In genomic region chr14:75032939-75033338, GRCh38 we compare ENCODE assay signal across 30 cellular contexts. TPM values are rescaled to one million over a fixed set of nuclear protein-coding genes. Genes with fewer than 3 reads are reported as not detected.
"Had no signal": no experiment of that assay in that cellular context is flagged by ENCODE, and none has a peak within 500 bp of the region (broad histone marks: within the 10 kb centered on the region; RNA-seq: fewer than 3 reads in every experiment).

No MANE protein-coding gene starts in this region.

- H3K27ac ChIP-seq: left lung, lower lobe of right lung, neural progenitor cell, neutrophil, parathyroid adenoma, right atrium auricular region, right lobe of liver, tibial nerve, uterus had no signal

- H3K36me3 ChIP-seq: neutrophil, uterus had no signal

- ATAC-seq: left colon; left lung; lower lobe of right lung; natural killer cell; right lobe of liver; stimulated activated effector memory CD8-positive, alpha-beta T cell treated with anti-CD3 and anti-CD28 coated beads, Interleukin-12 subunit alpha, Interleukin-12 subunit beta, amount 100 ng/mL, for 72 hours had no signal

- H3K9ac ChIP-seq: neural progenitor cell, parathyroid adenoma had no signal

- H3K4me2 ChIP-seq: neural progenitor cell had no signal

- H3K9me3 Mint-ChIP-seq: immature natural killer cell; mesothelial cell of epicardium; naive B cell; natural killer cell; nephron progenitor cell; neural progenitor cell; stimulated activated effector memory CD8-positive, alpha-beta T cell treated with anti-CD3 and anti-CD28 coated beads, Interleukin-12 subunit alpha, Interleukin-12 subunit beta, amount 100 ng/mL, for 72 hours; stimulated activated naive CD8-positive, alpha-beta T cell treated with anti-CD3 and anti-CD28 coated beads, Interleukin-15, Interleukin-2, amounts not matched to agents 100 ng/mL and 50 ng/mL, for 24 hours; type B pancreatic cell had no signal

- FAIRE-seq: islet of Langerhans, kidney had no signal

- H3K9me3 ChIP-seq: left lung, lower lobe of right lung, neutrophil, right atrium auricular region, right lobe of liver, tibial nerve, uterus had no signal

- H3K4me1 ChIP-seq: left lung, lower lobe of right lung, neural progenitor cell, right atrium auricular region, right lobe of liver, tibial nerve, uterus had no signal

- H3K4me1 Mint-ChIP-seq: immature natural killer cell, mesothelial cell of epicardium, naive B cell, natural killer cell, nephron progenitor cell, neural progenitor cell had no signal

- DNase-seq: hypothalamus; immature natural killer cell; kidney; left colon; left lung; lower lobe of right lung; mammary epithelial cell; mesendoderm; naive B cell; natural killer cell; nephron progenitor cell; occipital lobe; right lobe of liver; stimulated activated CD4-positive, alpha-beta T cell treated with anti-CD3 and anti-CD28 coated beads, Interleukin-12 subunit alpha, Interleukin-12 subunit beta, amount 100 ng/mL, for 4 hours; stimulated activated CD4-positive, alpha-beta T cell treated with anti-CD3 and anti-CD28 coated beads, Interleukin-15, amount 100 ng/mL, for 24 hours; stimulated activated CD4-positive, alpha-beta T cell treated with anti-CD3 and anti-CD28 coated beads, Interleukin-4, amount 100 ng/mL, for 24 hours; stimulated activated naive CD4-positive, alpha-beta T cell; uterus had no signal

- H3K27me3 Mint-ChIP-seq: naive B cell; stimulated activated naive CD8-positive, alpha-beta T cell treated with anti-CD3 and anti-CD28 coated beads, Interleukin-15, Interleukin-2, amounts not matched to agents 100 ng/mL and 50 ng/mL, for 24 hours; type B pancreatic cell had no signal

- H3K27ac Mint-ChIP-seq: immature natural killer cell; mesothelial cell of epicardium; naive B cell; natural killer cell; nephron progenitor cell; neural progenitor cell; stimulated activated effector memory CD8-positive, alpha-beta T cell treated with anti-CD3 and anti-CD28 coated beads, Interleukin-12 subunit alpha, Interleukin-12 subunit beta, amount 100 ng/mL, for 72 hours; stimulated activated naive CD8-positive, alpha-beta T cell treated with anti-CD3 and anti-CD28 coated beads, Interleukin-15, Interleukin-2, amounts not matched to agents 100 ng/mL and 50 ng/mL, for 24 hours; type B pancreatic cell had no signal

- H3K4me3 ChIP-seq: left lung, lower lobe of right lung, neural progenitor cell, right atrium auricular region, right lobe of liver, skin epidermis, tibial nerve, uterus had no signal

- H3K4me3 Mint-ChIP-seq: immature natural killer cell; mesothelial cell of epicardium; naive B cell; natural killer cell; nephron progenitor cell; neural progenitor cell; stimulated activated effector memory CD8-positive, alpha-beta T cell treated with anti-CD3 and anti-CD28 coated beads, Interleukin-12 subunit alpha, Interleukin-12 subunit beta, amount 100 ng/mL, for 72 hours; stimulated activated naive CD8-positive, alpha-beta T cell treated with anti-CD3 and anti-CD28 coated beads, Interleukin-15, Interleukin-2, amounts not matched to agents 100 ng/mL and 50 ng/mL, for 24 hours; type B pancreatic cell had no signal

- H2AFZ ChIP-seq: neural progenitor cell, parathyroid adenoma had no signal

- H3K27me3 ChIP-seq: left lung, neural progenitor cell, neutrophil, right atrium auricular region, right lobe of liver, tibial nerve, uterus had no signal

RNA-seq across cellular contexts. Expression of gene ZC2HC1C, which starts 36.5 kb away (rescaled TPM):
- total RNA-seq: mononuclear cell had no signal
